ENCODE assay signal across 8 cellular contexts in the genomic region with DNA sequence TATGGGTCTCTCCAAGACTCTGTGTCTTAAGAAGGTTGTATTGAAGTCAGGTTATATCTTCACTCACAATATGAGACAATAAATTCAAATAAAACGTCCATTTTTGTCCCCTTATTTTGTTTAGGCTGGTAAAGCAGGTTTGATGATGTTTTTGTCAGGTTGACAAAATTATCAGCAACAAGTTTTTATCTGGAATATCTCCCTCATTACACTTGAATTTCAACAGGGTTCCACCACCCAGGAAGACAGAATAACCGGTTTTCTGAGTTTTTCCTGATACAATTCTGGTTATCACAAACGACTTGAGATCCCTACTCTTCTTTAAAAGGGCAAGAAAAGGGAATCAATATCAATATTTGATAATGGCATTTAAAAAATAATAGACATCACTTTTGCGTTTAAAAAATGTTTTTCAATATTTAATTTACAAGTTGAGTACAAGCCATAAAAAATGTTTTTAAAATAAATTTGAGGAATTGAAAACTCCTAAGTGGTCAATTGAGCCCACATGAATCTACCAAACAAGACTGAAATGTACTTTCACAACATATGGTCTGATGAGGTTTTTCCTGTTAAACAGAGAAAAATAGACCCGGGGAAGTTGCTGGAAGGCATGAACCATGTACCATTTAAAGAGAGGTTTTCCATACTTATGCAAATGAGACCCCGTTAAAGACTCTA. TPM values are rescaled to one million over a fixed set of nuclear protein-coding genes. Genes with fewer than 3 reads are reported as not detected.
DNase-seq lines count a peak whose midpoint lies in the region; ATAC-seq and TF ChIP-seq lines count a peak whose summit lies in the region.

No MANE protein-coding gene starts in this region.

- H3K36me3 Mint-ChIP-seq in IgD-negative memory B cell = no peaks in the 10 kb centered on the region
- H3K36me3 Mint-ChIP-seq in MCF 10A (ENCODE audit: insufficient read depth, unreplicated experiment) = peaks cover 23% of the 10 kb centered on the region
- peaks cover 0 to 3% (median 0%) of the 10 kb centered on the region in 3 donors for H3K36me3 Mint-ChIP-seq in naive thymus-derived CD8-positive, alpha-beta T cell

- peaks cover 51 to 56% (median 54%) of the 10 kb centered on the region in 3 donors for H3K4me1 Mint-ChIP-seq in IgD-negative memory B cell
- H3K4me1 Mint-ChIP-seq in MCF 10A (ENCODE audit: insufficient read depth, unreplicated experiment) = peaks cover 37% of the 10 kb centered on the region
- peaks cover 28 to 74% (median 46%) of the 10 kb centered on the region in 4 donors for H3K4me1 Mint-ChIP-seq in naive thymus-derived CD8-positive, alpha-beta T cell

- DNase-seq in Ammon's horn (ENCODE audit: low spot score) (peak; percentile 23), MCF 10A (ENCODE audit: unreplicated experiment) (no peak), NCI-H1930 (lab: John Stamatoyannopoulos, UW) (no peak)
- no peak for DNase-seq in naive thymus-derived CD8-positive, alpha-beta T cell
- no peak for DNase-seq in stimulated activated CD4-positive, alpha-beta T cell treated with anti-CD3 and anti-CD28 coated beads, Interleukin-4, amount 100 ng/mL, for 4 hours

- peak overlapping the region; percentile 66 to 93 (median 86) for H3K4me3 Mint-ChIP-seq in IgD-negative memory B cell
- H3K4me3 Mint-ChIP-seq in MCF 10A (ENCODE audit: unreplicated experiment) = peak overlapping the region; percentile 59
- peak overlapping the region; percentile 52 to 94 (median 78) for H3K4me3 Mint-ChIP-seq in naive thymus-derived CD8-positive, alpha-beta T cell

- intact Hi-C loops in MCF 10A (cut with micrococcal nuclease) = no loop called here

- CTCF ChIA-PET in MCF 10A (lab: Yijun Ruan, JAX) = no interaction called here

- peak overlapping the region; percentile 83 to 93 (median 88) for H3K27ac Mint-ChIP-seq in IgD-negative memory B cell
- H3K27ac Mint-ChIP-seq in MCF 10A (ENCODE audit: low read depth, unreplicated experiment) = peak overlapping the region; percentile 37
- H3K27ac Mint-ChIP-seq in naive thymus-derived CD8-positive, alpha-beta T cell = peak overlapping the region; percentile 0 to 90 (median 78)

- no TSS peak for BruUV-seq in MCF 10A (replicated peaks; lab: Mats Ljungman, UMichigan)

- no peak for ATAC-seq in naive thymus-derived CD8-positive, alpha-beta T cell
- no peak for ATAC-seq in HG03025 (IDR thresholded peaks at IDR 0.05; ENCODE audit: low FRiP score, unreplicated experiment)
- no peak for ATAC-seq in HG03439 (IDR thresholded peaks at IDR 0.05; ENCODE audit: unreplicated experiment)

- H3K9me3 Mint-ChIP-seq in IgD-negative memory B cell = no peaks in the 10 kb centered on the region
- no peaks in the 10 kb centered on the region for H3K9me3 Mint-ChIP-seq in MCF 10A (ENCODE audit: unreplicated experiment)
- peaks cover 0 to 2% (median 0%) of the 10 kb centered on the region in 9 donors for H3K9me3 Mint-ChIP-seq in naive thymus-derived CD8-positive, alpha-beta T cell

- POLR2A ChIA-PET in MCF 10A (lab: Yijun Ruan, JAX) = interaction anchor here (1.0 to 3.7 kb wide), 5 partner anchors 16 to 128 kb away, joined by 3 to 25 read pairs (median 9); partner anchors contain the start of gene CAVIN1
- POLR2A ChIA-PET in naive thymus-derived CD8-positive, alpha-beta T cell (lab: Charles Lee) = interaction anchor here (0.7 to 1.2 kb wide), 4 partner anchors 7 to 152 kb away, joined by 3 to 4 read pairs (median 4); partner anchors contain the start of genes NAGLU, RETREG3 and TUBG1

- no peak for TF ChIP-seq CTCF in MCF 10A (IDR thresholded peaks at IDR 0.05; ENCODE audit: unreplicated experiment)

- no peaks in the 10 kb centered on the region for H3K27me3 Mint-ChIP-seq in IgD-negative memory B cell
- H3K27me3 Mint-ChIP-seq in MCF 10A (ENCODE audit: insufficient read depth, unreplicated experiment) = no peaks in the 10 kb centered on the region
- H3K27me3 Mint-ChIP-seq in naive thymus-derived CD8-positive, alpha-beta T cell = no peaks in the 10 kb centered on the region

RNA-seq across cellular contexts. Expression of gene ATP6V0A1, which starts 1.4 kb away (rescaled TPM):
- 17.2 TPM for polyA plus RNA-seq in IgD-negative memory B cell
- total RNA-seq in MCF 10A (2022) = 56.0 and 60.5 TPM in 2 replicates
- 10 to 100 TPM; 18.3 to 19.1 TPM for total RNA-seq in naive thymus-derived CD8-positive, alpha-beta T cell
- 10 to 100 TPM in 2 of 3 donors, 1 to 10 TPM in 1; 4.1 to 12.6 (median 10.3) TPM for polyA plus RNA-seq in naive thymus-derived CD8-positive, alpha-beta T cell

RNA-seq across cellular contexts. Expression of gene CAVIN1, which starts 34.2 kb away (rescaled TPM):
- polyA plus RNA-seq in IgD-negative memory B cell = not detected
- 137 and 143 TPM in 2 replicates for total RNA-seq in MCF 10A (2022)
- not detected for total RNA-seq in naive thymus-derived CD8-positive, alpha-beta T cell
- polyA plus RNA-seq in naive thymus-derived CD8-positive, alpha-beta T cell = under 1 TPM in 1 of 3 donors, not detected in 2; 0.03 TPM

Comparison
In these comparisons a context has a peak if more than half of its experiments do, and no peak if none do; other contexts are left out.
1. H3K27ac Mint-ChIP-seq: peak in every context shown above with its lines; median percentile 88 in IgD-negative memory B cell; 78 in naive thymus-derived CD8-positive, alpha-beta T cell; 37 in MCF 10A.
2. RNA of gene CAVIN1, which starts 34.2 kb away (total RNA-seq): 137 to 143 TPM in MCF 10A; not detected in naive thymus-derived CD8-positive, alpha-beta T cell; every median in the first group is over 100 times any median in the second.
3. Peak in every context shown above with its lines, with median percentiles within 50 percentile points of each other: H3K4me3 Mint-ChIP-seq.